ENCODE assay signal across 24 cellular contexts in genomic region chr17:55931448-55931847, GRCh38.
"Had no signal": no experiment of that assay in that cellular context is flagged by ENCODE, and none has a peak within 500 bp of the region (broad histone marks: within the 10 kb centered on the region; RNA-seq: fewer than 3 reads in every experiment).

No MANE protein-coding gene starts in this region.

- DNase-seq: activated CD4-positive, alpha-beta T cell treated with anti-CD3 and anti-CD28 coated beads, Interleukin-2, amount 10 ng/mL, durations not matched to agents 24 days and 14 days; activated CD8-positive, alpha-beta memory T cell treated with anti-CD3 and anti-CD28 coated beads, Interleukin-2, amount 10 ng/mL, durations not matched to agents 7 days and 5 days; activated CD8-positive, alpha-beta T cell treated with anti-CD3 and anti-CD28 coated beads for 36 hours; activated gamma-delta T cell; activated naive CD4-positive, alpha-beta T cell treated with anti-CD3 and anti-CD28 coated beads, Interleukin-2, amount 50 U/mL, for 16 hours; activated naive CD8-positive, alpha-beta T cell treated with anti-CD3 and anti-CD28 coated beads, Interleukin-2, amount 50 U/mL, for 24 hours; activated T-cell treated with anti-CD3 and anti-CD28 coated beads for 4 hours; cortex of kidney; heart left ventricle; islet precursor cell; left colon; mesenchymal stem cell; nucleus accumbens; small intestine; stimulated activated CD4-positive, alpha-beta T cell treated with anti-CD3 and anti-CD28 coated beads, Interleukin-2, amount 100 ng/mL, for 24 hours; stimulated activated naive CD8-positive, alpha-beta T cell treated with anti-CD3 and anti-CD28 coated beads, Interleukin-15, amount 100 ng/mL, for 72 hours; T-helper 9 cell; trophoblast cell; uterus had no signal

- H3K27ac Mint-ChIP-seq: activated CD4-positive, alpha-beta T cell treated with anti-CD3 and anti-CD28 coated beads, Interleukin-2, amount 10 ng/mL, durations not matched to agents 24 days and 14 days; activated CD8-positive, alpha-beta memory T cell treated with anti-CD3 and anti-CD28 coated beads, Interleukin-2, amount 10 ng/mL, durations not matched to agents 7 days and 5 days; activated CD8-positive, alpha-beta T cell treated with anti-CD3 and anti-CD28 coated beads for 36 hours; activated naive CD8-positive, alpha-beta T cell treated with anti-CD3 and anti-CD28 coated beads, Interleukin-2, amount 50 U/mL, for 24 hours; activated T-helper 1 cell treated with anti-CD3 and anti-CD28 coated beads, Interleukin-12 subunit alpha, Interleukin-12 subunit beta, Interleukin-2, Interleukin-4 antibody, amounts not matched to agents 30 ng/mL and 10 ng/mL and 1 ng/mL, durations not matched to agents 14 hours and 24 hours and 36 hours; stimulated activated effector memory CD8-positive, alpha-beta T cell treated with anti-CD3 and anti-CD28 coated beads, Interleukin-12 subunit alpha, Interleukin-12 subunit beta, amount 100 ng/mL, for 72 hours; stimulated activated naive CD8-positive, alpha-beta T cell treated with anti-CD3 and anti-CD28 coated beads, Interleukin-15, amount 100 ng/mL, for 72 hours had no signal

- H3K4me1 Mint-ChIP-seq: activated CD4-positive, alpha-beta T cell treated with anti-CD3 and anti-CD28 coated beads, Interleukin-2, amount 10 ng/mL, durations not matched to agents 24 days and 14 days; activated CD8-positive, alpha-beta memory T cell treated with anti-CD3 and anti-CD28 coated beads, Interleukin-2, amount 10 ng/mL, durations not matched to agents 7 days and 5 days; stimulated activated effector memory CD8-positive, alpha-beta T cell treated with anti-CD3 and anti-CD28 coated beads, Interleukin-12 subunit alpha, Interleukin-12 subunit beta, amount 100 ng/mL, for 72 hours had no signal

- H3K27me3 Mint-ChIP-seq: activated CD8-positive, alpha-beta memory T cell treated with anti-CD3 and anti-CD28 coated beads, Interleukin-2, amount 10 ng/mL, durations not matched to agents 7 days and 5 days; stimulated activated naive CD8-positive, alpha-beta T cell treated with anti-CD3 and anti-CD28 coated beads, Interleukin-15, amount 100 ng/mL, for 72 hours had no signal

- H3K4me1 ChIP-seq: heart left ventricle, uterus had no signal

- H3K27me3 ChIP-seq: heart left ventricle, uterus had no signal

- H3K36me3 ChIP-seq: heart left ventricle, uterus had no signal

- H3K9me3 Mint-ChIP-seq: activated CD4-positive, alpha-beta T cell treated with anti-CD3 and anti-CD28 coated beads, Interleukin-2, amount 10 ng/mL, durations not matched to agents 24 days and 14 days; activated CD8-positive, alpha-beta T cell treated with anti-CD3 and anti-CD28 coated beads for 36 hours; activated T-helper 1 cell treated with anti-CD3 and anti-CD28 coated beads, Interleukin-12 subunit alpha, Interleukin-12 subunit beta, Interleukin-2, Interleukin-4 antibody, amounts not matched to agents 30 ng/mL and 10 ng/mL and 1 ng/mL, durations not matched to agents 14 hours and 24 hours and 36 hours; stimulated activated effector memory CD8-positive, alpha-beta T cell treated with anti-CD3 and anti-CD28 coated beads, Interleukin-12 subunit alpha, Interleukin-12 subunit beta, amount 100 ng/mL, for 72 hours; stimulated activated naive CD8-positive, alpha-beta T cell treated with anti-CD3 and anti-CD28 coated beads, Interleukin-15, amount 100 ng/mL, for 72 hours had no signal

- H3K36me3 Mint-ChIP-seq: activated CD8-positive, alpha-beta memory T cell treated with anti-CD3 and anti-CD28 coated beads, Interleukin-2, amount 10 ng/mL, durations not matched to agents 7 days and 5 days; stimulated activated effector memory CD8-positive, alpha-beta T cell treated with anti-CD3 and anti-CD28 coated beads, Interleukin-12 subunit alpha, Interleukin-12 subunit beta, amount 100 ng/mL, for 72 hours had no signal

- ATAC-seq: activated CD4-positive, CD25-positive, alpha-beta regulatory T cell treated with anti-CD3 and anti-CD28 coated beads, Interleukin-2, amount 50 U/mL, for 24 hours; activated CD8-positive, alpha-beta memory T cell treated with anti-CD3 and anti-CD28 coated beads, Interleukin-2, amount 10 ng/mL, durations not matched to agents 7 days and 5 days; activated CD8-positive, alpha-beta T cell treated with anti-CD3 and anti-CD28 coated beads for 36 hours; activated naive CD8-positive, alpha-beta T cell treated with anti-CD3 and anti-CD28 coated beads, Interleukin-2, amount 50 U/mL, for 24 hours; heart left ventricle; left colon; sciatic nerve; stimulated activated effector memory CD8-positive, alpha-beta T cell treated with anti-CD3 and anti-CD28 coated beads, Interleukin-12 subunit alpha, Interleukin-12 subunit beta, amount 100 ng/mL, for 72 hours; stimulated activated naive CD8-positive, alpha-beta T cell treated with anti-CD3 and anti-CD28 coated beads, Interleukin-15, amount 100 ng/mL, for 72 hours had no signal

- H3K4me3 ChIP-seq: heart left ventricle, uterus had no signal

- H3K4me3 Mint-ChIP-seq: activated CD4-positive, alpha-beta T cell treated with anti-CD3 and anti-CD28 coated beads, Interleukin-2, amount 10 ng/mL, durations not matched to agents 24 days and 14 days; activated CD8-positive, alpha-beta memory T cell treated with anti-CD3 and anti-CD28 coated beads, Interleukin-2, amount 10 ng/mL, durations not matched to agents 7 days and 5 days; activated CD8-positive, alpha-beta T cell treated with anti-CD3 and anti-CD28 coated beads for 36 hours; activated naive CD8-positive, alpha-beta T cell treated with anti-CD3 and anti-CD28 coated beads, Interleukin-2, amount 50 U/mL, for 24 hours; activated T-helper 1 cell treated with anti-CD3 and anti-CD28 coated beads, Interleukin-12 subunit alpha, Interleukin-12 subunit beta, Interleukin-2, Interleukin-4 antibody, amounts not matched to agents 30 ng/mL and 10 ng/mL and 1 ng/mL, durations not matched to agents 14 hours and 24 hours and 36 hours; stimulated activated effector memory CD8-positive, alpha-beta T cell treated with anti-CD3 and anti-CD28 coated beads, Interleukin-12 subunit alpha, Interleukin-12 subunit beta, amount 100 ng/mL, for 72 hours; stimulated activated naive CD8-positive, alpha-beta T cell treated with anti-CD3 and anti-CD28 coated beads, Interleukin-15, amount 100 ng/mL, for 72 hours had no signal

- H3K27ac ChIP-seq: epithelial cell of prostate, heart left ventricle, uterus had no signal

- H3K9me3 ChIP-seq: uterus had no signal
